ENCODE assay signal across 2 cellular contexts in genomic region chr7:143431109-143431508, GRCh38.
A peak's percentile ranks its signal among the peaks of the same experiment; 100 is the strongest.
TF ChIP-seq lines count a peak whose summit lies in the region.

No MANE protein-coding gene starts in this region.

TF ChIP-seq in SK-N-SH, 30 proteins besides CTCF, POLR2A, EP300 and RAD21:
- TF ChIP-seq FOXM1 (IDR thresholded peaks at IDR 0.05; ENCODE audit: low read depth) (no peak), ZBTB33 (IDR thresholded peaks at IDR 0.05; ENCODE audit: borderline replicate concordance, low read depth) (no peak), TEAD4 (IDR thresholded peaks at IDR 0.05; ENCODE audit: borderline replicate concordance, insufficient read depth) (no peak), GATA2 (CRISPR knock-in tag; IDR thresholded peaks at IDR 0.05) (no peak), RXRA (IDR thresholded peaks at IDR 0.05; ENCODE audit: borderline replicate concordance, low read depth) (no peak), SIN3A (IDR thresholded peaks at IDR 0.05; ENCODE audit: borderline replicate concordance, low read depth, low read length) (no peak), CHD2 (IDR thresholded peaks at IDR 0.05; ENCODE audit: low read length, partially characterized antibody) (no peak), MEF2A (IDR thresholded peaks at IDR 0.05; ENCODE audit: borderline replicate concordance, low read depth) (no peak), FOXJ3 (CRISPR knock-in tag; IDR thresholded peaks at IDR 0.05) (no peak), EZH2phosphoT487 (IDR thresholded peaks at IDR 0.05; ENCODE audit: borderline replicate concordance, low read depth) (no peak), ELF1 (IDR thresholded peaks at IDR 0.05) (no peak), JUND (IDR thresholded peaks at IDR 0.05) (no peak), FOSL2 (IDR thresholded peaks at IDR 0.05; ENCODE audit: borderline replicate concordance, low read depth) (no peak), MAX (IDR thresholded peaks at IDR 0.05; ENCODE audit: low read depth) (no peak), MXI1 (IDR thresholded peaks at IDR 0.05; ENCODE audit: low read depth, low read length) (no peak), SMC3 (IDR thresholded peaks at IDR 0.05; ENCODE audit: low read depth, low read length) (no peak)
- TF ChIP-seq, protein P1, sequence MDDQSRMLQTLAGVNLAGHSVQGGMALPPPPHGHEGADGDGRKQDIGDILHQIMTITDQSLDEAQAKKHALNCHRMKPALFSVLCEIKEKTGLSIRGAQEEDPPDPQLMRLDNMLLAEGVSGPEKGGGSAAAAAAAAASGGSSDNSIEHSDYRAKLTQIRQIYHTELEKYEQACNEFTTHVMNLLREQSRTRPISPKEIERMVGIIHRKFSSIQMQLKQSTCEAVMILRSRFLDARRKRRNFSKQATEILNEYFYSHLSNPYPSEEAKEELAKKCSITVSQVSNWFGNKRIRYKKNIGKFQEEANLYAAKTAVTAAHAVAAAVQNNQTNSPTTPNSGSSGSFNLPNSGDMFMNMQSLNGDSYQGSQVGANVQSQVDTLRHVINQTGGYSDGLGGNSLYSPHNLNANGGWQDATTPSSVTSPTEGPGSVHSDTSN (IDR thresholded peaks at IDR 0.05), result no peak
- TF ChIP-seq, protein P2, sequence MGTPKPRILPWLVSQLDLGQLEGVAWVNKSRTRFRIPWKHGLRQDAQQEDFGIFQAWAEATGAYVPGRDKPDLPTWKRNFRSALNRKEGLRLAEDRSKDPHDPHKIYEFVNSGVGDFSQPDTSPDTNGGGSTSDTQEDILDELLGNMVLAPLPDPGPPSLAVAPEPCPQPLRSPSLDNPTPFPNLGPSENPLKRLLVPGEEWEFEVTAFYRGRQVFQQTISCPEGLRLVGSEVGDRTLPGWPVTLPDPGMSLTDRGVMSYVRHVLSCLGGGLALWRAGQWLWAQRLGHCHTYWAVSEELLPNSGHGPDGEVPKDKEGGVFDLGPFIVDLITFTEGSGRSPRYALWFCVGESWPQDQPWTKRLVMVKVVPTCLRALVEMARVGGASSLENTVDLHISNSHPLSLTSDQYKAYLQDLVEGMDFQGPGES (IDR thresholded peaks at IDR 0.05; ENCODE audit: low read depth, low read length), result no peak
TF ChIP-seq in SK-N-SH: peak in this region for 0.

TF ChIP-seq in K562, 482 proteins besides CTCF, POLR2A, EP300 and RAD21:
- no peak for TF ChIP-seq PTBP1 (IDR thresholded peaks at IDR 0.05; ENCODE audit: low read depth, low read length)
- TF ChIP-seq ZFP36 (IDR thresholded peaks at IDR 0.05; ENCODE audit: low read depth, low read length, partially characterized antibody), result peak; percentile 57
